ENCODE assay signal across 8 cellular contexts in genomic region chr17:2056221-2057129, GRCh38. TPM values are rescaled to one million over a fixed set of nuclear protein-coding genes. Genes with fewer than 3 reads are reported as not detected.
A peak's percentile ranks its signal among the peaks of the same experiment; 100 is the strongest.
DNase-seq lines count a peak whose midpoint lies in the region; ATAC-seq and TF ChIP-seq lines count a peak whose summit lies in the region.

No MANE protein-coding gene starts in this region.

- H3K4me3 ChIP-seq in GM12864 (ENCODE audit: low read depth, low read length) (peak overlapping the region; percentile 75), fibroblast of lung (replicated peaks in 1 of 4; ENCODE audit: control extremely low read depth in 1 of 4, insufficient read depth in 1 of 4, low read depth in 3 of 4, low read length in 4 of 4) (peak overlapping the region; percentile 57 to 88 (median 75))

- no peaks in the 10 kb centered on the region for H3K9me3 Mint-ChIP-seq in progenitor cell of endocrine pancreas (ENCODE audit: low read depth)

- peak overlapping the region; percentile 85 for H3K4me2 ChIP-seq in fibroblast of lung (ENCODE audit: extremely low read depth, insufficient read depth, low read length)

- no peak overlapping the region for H2AFZ ChIP-seq in fibroblast of lung (ENCODE audit: low read length)

- H3K4me1 Mint-ChIP-seq in progenitor cell of endocrine pancreas (ENCODE audit: low read depth): peaks cover 5% of the 10 kb centered on the region

- peaks cover 16% of the 10 kb centered on the region for H3K36me3 Mint-ChIP-seq in progenitor cell of endocrine pancreas (ENCODE audit: insufficient read depth)

- H3K9me3 ChIP-seq in fibroblast of lung (ENCODE audit: control insufficient read depth, insufficient read depth, low read depth, low read length): no peaks in the 10 kb centered on the region

- peaks cover 22% of the 10 kb centered on the region for H3K4me1 ChIP-seq in fibroblast of lung (ENCODE audit: control insufficient read depth, extremely low read depth, insufficient read depth, low read length)

- no peak overlapping the region for H3K4me3 Mint-ChIP-seq in progenitor cell of endocrine pancreas (ENCODE audit: low read depth)

- peaks cover 63% of the 10 kb centered on the region for H3K79me2 ChIP-seq in fibroblast of lung (ENCODE audit: control insufficient read depth, insufficient read depth, low read length)

- ATAC-seq in HG03025 (IDR thresholded peaks at IDR 0.05; ENCODE audit: low FRiP score, unreplicated experiment) (no peak), GM18861 (IDR thresholded peaks at IDR 0.05; ENCODE audit: unreplicated experiment) (no peak)

- no peaks in the 10 kb centered on the region for H4K20me1 ChIP-seq in fibroblast of lung (ENCODE audit: control insufficient read depth, extremely low read depth, insufficient read depth, low read length)

- no peak for DNase-seq in GM12864 (ENCODE audit: low read depth)
- peak; percentile 49 for DNase-seq in activated CD4-positive, alpha-beta T cell treated with anti-CD3 and anti-CD28 coated beads, Interleukin-2, amount 50 U/mL, for 1 hour
- peak; percentile 73 to 74 for DNase-seq in fibroblast of lung (ENCODE audit: low read depth in 2 of 2)
- DNase-seq in progenitor cell of endocrine pancreas (ENCODE audit: low spot score, unreplicated experiment): peak; percentile 44
- DNase-seq in DMS 273 treated with DMSO at 0.1 percent for 48 hours (lab: John Stamatoyannopoulos, UW): no peak
- no peak for DNase-seq in SW 1271 (lab: John Stamatoyannopoulos, UW)

- H3K27ac Mint-ChIP-seq in progenitor cell of endocrine pancreas: no peak overlapping the region

- TF ChIP-seq CTCF in GM12864 (IDR thresholded peaks at IDR 0.05; ENCODE audit: low read depth, low read length, missing control alignments) (peak; percentile 32), fibroblast of lung (conservative IDR thresholded peaks at IDR 0.05 in 1 of 2, IDR thresholded peaks at IDR 0.05 in 1 of 2; ENCODE audit: low read depth in 1 of 2, low read length in 2 of 2) (no peak), progenitor cell of endocrine pancreas (IDR thresholded peaks at IDR 0.05; ENCODE audit: unreplicated experiment) (peak; percentile 39)

- H3K36me3 ChIP-seq in fibroblast of lung (ENCODE audit: control insufficient read depth, insufficient read depth, low read length): peaks cover 32% of the 10 kb centered on the region

- H3K9ac ChIP-seq in fibroblast of lung (ENCODE audit: insufficient read depth, low read length): peak overlapping the region; percentile 90

- peaks cover 48% of the 10 kb centered on the region for H3K27me3 Mint-ChIP-seq in progenitor cell of endocrine pancreas

- peak overlapping the region; percentile 89 for H3K27ac ChIP-seq in fibroblast of lung (ENCODE audit: insufficient read depth, low read length)

- H3K27me3 ChIP-seq in fibroblast of lung (ENCODE audit: control insufficient read depth, insufficient read depth, low read length): no peaks in the 10 kb centered on the region

RNA-seq across cellular contexts. Expression of gene HIC1, which starts 1.6 kb away (rescaled TPM):
- total RNA-seq in fibroblast of lung: 29.1 and 30.0 TPM in 2 replicates
- polyA plus RNA-seq in fibroblast of lung: 8.2 and 11.3 TPM in 2 replicates
- polyA plus RNA-seq in fibroblast of lung (2012): 31.7 and 32.0 TPM in 2 replicates
- polyA minus RNA-seq in fibroblast of lung (ENCODE audit: low replicate concordance): 14.0 and 15.0 TPM in 2 replicates
- 0.69 and 0.86 TPM in 2 replicates for total RNA-seq in progenitor cell of endocrine pancreas

RNA-seq across cellular contexts. Expression of gene OVCA2, which starts 14.7 kb away (rescaled TPM):
- total RNA-seq in fibroblast of lung: 40.6 and 41.1 TPM in 2 replicates
- 27.9 and 41.8 TPM in 2 replicates for polyA plus RNA-seq in fibroblast of lung
- polyA plus RNA-seq in fibroblast of lung (2012): 21.1 and 44.6 TPM in 2 replicates
- polyA minus RNA-seq in fibroblast of lung (ENCODE audit: low replicate concordance): 17.5 and 21.0 TPM in 2 replicates
- 21.9 and 25.4 TPM in 2 replicates for total RNA-seq in progenitor cell of endocrine pancreas

RNA-seq across cellular contexts. Expression of gene DPH1, which starts 26.5 kb away (rescaled TPM):
- total RNA-seq in fibroblast of lung (21.3 and 23.1 TPM in 2 replicates), progenitor cell of endocrine pancreas (39.1 and 44.0 TPM in 2 replicates)
- 28.5 and 31.3 TPM in 2 replicates for polyA plus RNA-seq in fibroblast of lung
- 33.4 and 34.1 TPM in 2 replicates for polyA plus RNA-seq in fibroblast of lung (2012)
- polyA minus RNA-seq in fibroblast of lung (ENCODE audit: low replicate concordance): 194 and 205 TPM in 2 replicates

RNA-seq across cellular contexts. Expression of gene RTN4RL1, which starts 31.3 kb away (rescaled TPM):
- total RNA-seq in fibroblast of lung: 0.51 and 0.83 TPM in 2 replicates
- polyA plus RNA-seq in fibroblast of lung: 0.14 and 0.39 TPM in 2 replicates
- 0.40 and 0.76 TPM in 2 replicates for polyA plus RNA-seq in fibroblast of lung (2012)
- polyA minus RNA-seq in fibroblast of lung (ENCODE audit: low replicate concordance): 0.20 TPM in 1 of 2 replicates, not detected in the other
- 11.1 and 12.4 TPM in 2 replicates for total RNA-seq in progenitor cell of endocrine pancreas

Comparison
In these comparisons a context has a peak if more than half of its experiments do, and no peak if none do; other contexts are left out.
1. DNase-seq: peak in activated CD4-positive, alpha-beta T cell treated with anti-CD3 and anti-CD28 coated beads, Interleukin-2, amount 50 U/mL, for 1 hour (single experiment), fibroblast of lung (2 of 2) and progenitor cell of endocrine pancreas (single experiment); none in GM12864 (single experiment), DMS 273 treated with DMSO at 0.1 percent for 48 hours (single experiment) and SW 1271 (0 of 2).
2. CTCF ChIP-seq: peak in GM12864 (single experiment) and progenitor cell of endocrine pancreas (single experiment); none in fibroblast of lung (0 of 2).
3. RNA of gene HIC1, which starts 1.6 kb away (total RNA-seq): 29.1 to 30.0 TPM in fibroblast of lung; 0.69 to 0.86 TPM in progenitor cell of endocrine pancreas; every median in the first group is over 10 times any median in the second.